In genomic region chr3:48472923-48473616, GRCh38 we compare ENCODE assay signal across 8 cellular contexts. TPM values are rescaled to one million over a fixed set of nuclear protein-coding genes. Genes with fewer than 3 reads are reported as not detected.
DNase-seq lines count a peak whose midpoint lies in the region; ATAC-seq and TF ChIP-seq lines count a peak whose summit lies in the region.

No MANE protein-coding gene starts in this region.

- ATAC-seq in GM21576 (IDR thresholded peaks at IDR 0.05; ENCODE audit: unreplicated experiment) (peak; percentile 74), natural killer cell (peak; percentile 86 to 93 (median 91))
- peak; percentile 88 for ATAC-seq in activated T-helper 17 cell treated with anti-CD3 and anti-CD28 coated beads, Interleukin-2, amount 50 U/mL, for 72 hours (replicated peaks)

- H3K27ac Mint-ChIP-seq in IgD-negative memory B cell, result peak overlapping the region; percentile 90 to 99 (median 99)
- peak overlapping the region; percentile 94 for H3K27ac Mint-ChIP-seq in activated T-helper 17 cell treated with anti-CD3 and anti-CD28 coated beads, Interleukin-2, amount 50 U/mL, for 72 hours
- peak overlapping the region; percentile 95 to 97 for H3K27ac Mint-ChIP-seq in natural killer cell

- peaks cover under 1% of the 10 kb centered on the region for H3K27me3 Mint-ChIP-seq in IgD-negative memory B cell
- H3K27me3 Mint-ChIP-seq in activated T-helper 17 cell treated with anti-CD3 and anti-CD28 coated beads, Interleukin-2, amount 50 U/mL, for 72 hours, result no peaks in the 10 kb centered on the region
- no peaks in the 10 kb centered on the region for H3K27me3 Mint-ChIP-seq in natural killer cell (ENCODE audit: low read depth in 2 of 2)

- H3K4me3 Mint-ChIP-seq in IgD-negative memory B cell, result peak overlapping the region; percentile 89 to 98 (median 96)
- H3K4me3 Mint-ChIP-seq in activated T-helper 17 cell treated with anti-CD3 and anti-CD28 coated beads, Interleukin-2, amount 50 U/mL, for 72 hours, result peak overlapping the region; percentile 97
- peak overlapping the region; percentile 94 for H3K4me3 Mint-ChIP-seq in natural killer cell

- peak overlapping the region; percentile 92 for H3K4me3 ChIP-seq in fibroblast of pulmonary artery (replicated peaks; ENCODE audit: low read depth, low read length)

- H3K36me3 Mint-ChIP-seq in IgD-negative memory B cell, result no peaks in the 10 kb centered on the region
- peaks cover 38% of the 10 kb centered on the region for H3K36me3 Mint-ChIP-seq in activated T-helper 17 cell treated with anti-CD3 and anti-CD28 coated beads, Interleukin-2, amount 50 U/mL, for 72 hours (ENCODE audit: low read depth)
- H3K36me3 Mint-ChIP-seq in natural killer cell, result no peaks in the 10 kb centered on the region

- H3K4me1 Mint-ChIP-seq in IgD-negative memory B cell (peaks cover 12 to 32% (median 27%) of the 10 kb centered on the region in 3 donors), natural killer cell (peaks cover 41 to 53% of the 10 kb centered on the region in 2 donors)
- peaks cover 39% of the 10 kb centered on the region for H3K4me1 Mint-ChIP-seq in activated T-helper 17 cell treated with anti-CD3 and anti-CD28 coated beads, Interleukin-2, amount 50 U/mL, for 72 hours

- peak; percentile 40 for TF ChIP-seq CTCF in fibroblast of pulmonary artery (IDR thresholded peaks at IDR 0.05; ENCODE audit: low read length, missing control alignments)
- peak; percentile 36 for TF ChIP-seq CTCF in natural killer cell (IDR thresholded peaks at IDR 0.05)

- DNase-seq in DMS79 treated with DMSO at 0.1 percent for 48 hours (lab: John Stamatoyannopoulos, UW) (peak; percentile 56), RPMI7951 (ENCODE audit: low read depth) (peak; percentile 95), fibroblast of pulmonary artery (ENCODE audit: low read depth) (peak; percentile 93), natural killer cell (peak; percentile 83)
- DNase-seq in stimulated activated naive CD4-positive, alpha-beta T cell (lab: John Stamatoyannopoulos, UW), result peak; percentile 85 to 97 (median 94)

- H3K9me3 Mint-ChIP-seq in IgD-negative memory B cell (no peaks in the 10 kb centered on the region), natural killer cell (no peaks in the 10 kb centered on the region)
- no peaks in the 10 kb centered on the region for H3K9me3 Mint-ChIP-seq in activated T-helper 17 cell treated with anti-CD3 and anti-CD28 coated beads, Interleukin-2, amount 50 U/mL, for 72 hours

- intact Hi-C loops in natural killer cell (cut with micrococcal nuclease), result loop anchor here (1.0 to 2.0 kb wide), 2 partner anchors 26 to 33 kb away; partner anchors contain the start of genes ATRIP, CCDC51 and TMA7

RNA-seq across cellular contexts. Expression of gene ATRIP, which starts 26.5 kb away (rescaled TPM):
- 13.9 TPM for polyA plus RNA-seq in IgD-negative memory B cell
- 10.7 and 14.3 TPM in 2 replicates for total RNA-seq in RPMI7951 (2014; rRNA removed; shearing (Covaris generic))
- total RNA-seq in activated T-helper 17 cell treated with anti-CD3 and anti-CD28 coated beads, Interleukin-2, amount 50 U/mL, for 72 hours, result 10 to 100 TPM; 10.5 to 14.9 TPM
- 10 to 100 TPM in 2 of 3 donors, 1 to 10 TPM in 1; 8.5 to 11.0 (median 10.6) TPM for total RNA-seq in natural killer cell

RNA-seq across cellular contexts. Expression of gene SHISA5, which starts 30.9 kb away (rescaled TPM):
- polyA plus RNA-seq in IgD-negative memory B cell, result 307 TPM
- total RNA-seq in RPMI7951 (2014; rRNA removed; shearing (Covaris generic)), result 206 and 217 TPM in 2 replicates
- 100 to 1,000 TPM; 112 to 113 TPM for total RNA-seq in activated T-helper 17 cell treated with anti-CD3 and anti-CD28 coated beads, Interleukin-2, amount 50 U/mL, for 72 hours
- total RNA-seq in natural killer cell, result 100 to 1,000 TPM; 211 to 237 (median 218) TPM

RNA-seq across cellular contexts. Expression of gene TMA7, which starts 33.0 kb away (rescaled TPM):
- 701 TPM for polyA plus RNA-seq in IgD-negative memory B cell
- total RNA-seq in RPMI7951 (2014; rRNA removed; shearing (Covaris generic)), result 726 and 838 TPM in 2 replicates
- total RNA-seq in activated T-helper 17 cell treated with anti-CD3 and anti-CD28 coated beads, Interleukin-2, amount 50 U/mL, for 72 hours, result 100 to 1,000 TPM; 181 to 328 TPM
- total RNA-seq in natural killer cell, result 100 to 1,000 TPM; 192 to 239 (median 229) TPM

RNA-seq across cellular contexts. Expression of gene CCDC51, which starts 33.2 kb away (rescaled TPM):
- polyA plus RNA-seq in IgD-negative memory B cell, result 13.4 TPM
- total RNA-seq in RPMI7951 (2014; rRNA removed; shearing (Covaris generic)), result 18.1 and 21.6 TPM in 2 replicates
- total RNA-seq in activated T-helper 17 cell treated with anti-CD3 and anti-CD28 coated beads, Interleukin-2, amount 50 U/mL, for 72 hours, result 10 to 100 TPM; 15.5 to 28.4 TPM
- 1 to 10 TPM; 4.4 to 8.8 (median 6.8) TPM for total RNA-seq in natural killer cell

RNA-seq across cellular contexts. Expression of gene PLXNB1, which starts 43.2 kb away (rescaled TPM):
- polyA plus RNA-seq in IgD-negative memory B cell, result not detected
- 4.7 and 14.2 TPM in 2 replicates for total RNA-seq in RPMI7951 (2014; rRNA removed; shearing (Covaris generic))
- 1 to 10 TPM; 3.5 to 3.8 TPM for total RNA-seq in activated T-helper 17 cell treated with anti-CD3 and anti-CD28 coated beads, Interleukin-2, amount 50 U/mL, for 72 hours
- 1 to 10 TPM; 4.3 to 5.0 (median 4.4) TPM for total RNA-seq in natural killer cell

Comparison
In these comparisons a context has a peak if more than half of its experiments do, and no peak if none do; other contexts are left out.
1. Peak in every context shown above with its lines: DNase-seq, ATAC-seq and H3K4me3 ChIP-seq.